ENCODE assay signal across 14 cellular contexts in the genomic region with DNA sequence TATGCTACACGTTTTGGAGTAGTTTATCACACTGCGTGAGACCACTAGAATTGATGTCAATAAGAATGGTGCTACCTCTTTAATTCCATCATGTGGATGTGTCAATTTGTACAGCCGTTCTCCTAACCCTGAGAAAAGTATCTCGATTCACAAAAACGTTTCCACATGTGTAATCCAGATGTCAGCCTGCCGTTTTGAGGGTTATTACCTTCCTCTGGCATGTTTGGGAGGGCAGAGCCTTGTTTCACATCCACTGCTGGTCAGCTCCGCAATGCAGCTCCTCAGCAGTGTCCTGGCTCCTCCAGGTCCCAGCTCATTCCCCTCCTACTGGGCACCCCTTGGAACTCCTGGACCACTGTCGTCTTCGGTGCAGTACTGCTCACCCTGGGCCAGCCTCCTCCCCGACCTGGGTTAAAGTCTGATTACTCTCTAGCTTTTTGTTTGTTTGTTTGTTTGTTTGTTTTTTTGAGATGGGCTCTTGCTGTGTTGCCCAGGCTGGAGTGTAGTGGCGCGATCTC. TPM values are rescaled to one million over a fixed set of nuclear protein-coding genes. Genes with fewer than 3 reads are reported as not detected.
A peak's percentile ranks its signal among the peaks of the same experiment; 100 is the strongest.
DNase-seq lines count a peak whose midpoint lies in the region; ATAC-seq and TF ChIP-seq lines count a peak whose summit lies in the region.
"Had no signal": no experiment of that assay in that cellular context is flagged by ENCODE, and none has a peak within 500 bp of the region (broad histone marks: within the 10 kb centered on the region; RNA-seq: fewer than 3 reads in every experiment).

No MANE protein-coding gene starts in this region.

- H3K9me3 ChIP-seq in GM23248 (ENCODE audit: low read depth) (no peaks in the 10 kb centered on the region), Karpas-422 (ENCODE audit: low read length) (peaks cover 6% of the 10 kb centered on the region), esophagus muscularis mucosa (peaks cover 0 to 7% (median 0%) of the 10 kb centered on the region in 4 donors), lower lobe of right lung (no peaks in the 10 kb centered on the region)
- H3K9me3 ChIP-seq: A549, Caco-2 had no signal

- H3K4me2 ChIP-seq in GM23248 (ENCODE audit: unreplicated experiment) (no peak overlapping the region), Karpas-422 (ENCODE audit: low read depth, low read length, poor library complexity, severe bottlenecking) (no peak overlapping the region)
- H3K4me2 ChIP-seq: A549, BLaER1, KMS-11 had no signal

- TF ChIP-seq EP300 in esophagus muscularis mucosa (IDR thresholded peaks at IDR 0.05): no peak

- no peaks in the 10 kb centered on the region for H3K4me1 Mint-ChIP-seq in progenitor cell of endocrine pancreas (ENCODE audit: low read depth)
- H3K4me1 Mint-ChIP-seq: CD8-positive, alpha-beta memory T cell had no signal

- H3K9me2 ChIP-seq in GM23248 (ENCODE audit: insufficient read depth): no peaks in the 10 kb centered on the region
- H3K9me2 ChIP-seq in Karpas-422 (replicated peaks; ENCODE audit: insufficient read depth, low read length): no peaks in the 10 kb centered on the region

- intact Hi-C loops in esophagus muscularis mucosa (cut with DNase I) (no loop called here), dorsolateral prefrontal cortex (cut with DNase I) (no loop called here), lower lobe of right lung (cut with DNase I) (no loop called here)

- TF ChIP-seq CTCF in esophagus muscularis mucosa (IDR thresholded peaks at IDR 0.05): no peak
- TF ChIP-seq CTCF in progenitor cell of endocrine pancreas (IDR thresholded peaks at IDR 0.05; ENCODE audit: unreplicated experiment): no peak
- TF ChIP-seq CTCF in dorsolateral prefrontal cortex (IDR thresholded peaks at IDR 0.05 in 54 of 56, conservative IDR thresholded peaks at IDR 0.05 in 2 of 56; ENCODE audit: low read depth in 1 of 56, partially characterized antibody in 56 of 56): no peak
- no peak for TF ChIP-seq CTCF in lower lobe of right lung (IDR thresholded peaks at IDR 0.05)

- no peaks in the 10 kb centered on the region for H3F3A ChIP-seq in GM23248 (ENCODE audit: insufficient read depth)

- DNase-seq in GM23248: peak; percentile 2
- DNase-seq in Karpas-422: peak; percentile 24
- peak; percentile 31 for DNase-seq in esophagus muscularis mucosa (ENCODE audit: extremely low spot score)
- no peak for DNase-seq in progenitor cell of endocrine pancreas (ENCODE audit: low spot score, unreplicated experiment)
- DNase-seq in OCI-M1 (lab: John Stamatoyannopoulos, UW): no peak
- no peak for DNase-seq in AG08395 (ENCODE audit: low spot score)
- no peak for DNase-seq in dorsolateral prefrontal cortex
- DNase-seq in lower lobe of right lung: no peak
- DNase-seq: AML-193; Caco-2; CD8-positive, alpha-beta memory T cell had no signal

- 24 to 28% methylated on average over 12 of the region's 12 CpGs for WGBS in GM23248 (ENCODE audit: low coverage in 1 of 2, low lambda C conversion rate in 2 of 2, missing lambda C conversion rate in 2 of 2), 2 experiments
- 70% methylated on average over 11 of the region's 12 CpGs for WGBS in esophagus muscularis mucosa

- no peaks in the 10 kb centered on the region for H3K4me1 ChIP-seq in GM23248 (ENCODE audit: insufficient read depth)
- H3K4me1 ChIP-seq in Karpas-422 (ENCODE audit: low read length): no peaks in the 10 kb centered on the region
- no peaks in the 10 kb centered on the region for H3K4me1 ChIP-seq in esophagus muscularis mucosa
- H3K4me1 ChIP-seq in lower lobe of right lung: no peaks in the 10 kb centered on the region
- H3K4me1 ChIP-seq: A549, BLaER1, Caco-2 had no signal

- no peak overlapping the region for H3K4me3 ChIP-seq in GM23248
- H3K4me3 ChIP-seq in Karpas-422 (ENCODE audit: low read length): no peak overlapping the region
- H3K4me3 ChIP-seq in esophagus muscularis mucosa: no peak overlapping the region
- H3K4me3 ChIP-seq in dorsolateral prefrontal cortex: no peak overlapping the region
- no peak overlapping the region for H3K4me3 ChIP-seq in lower lobe of right lung
- H3K4me3 ChIP-seq: A549, BLaER1 had no signal

- ATAC-seq in lower lobe of right lung: no peak

- in situ Hi-C loops in GM23248 (cut with MboI): no loop called here

- no peaks in the 10 kb centered on the region for H3K79me2 ChIP-seq in GM23248 (ENCODE audit: insufficient read depth)
- H3K79me2 ChIP-seq in Karpas-422 (ENCODE audit: low read length): no peaks in the 10 kb centered on the region

- no peak for TF ChIP-seq POLR2A in esophagus muscularis mucosa (IDR thresholded peaks at IDR 0.05; ENCODE audit: low read depth)

- no peaks in the 10 kb centered on the region for H3K27me3 Mint-ChIP-seq in progenitor cell of endocrine pancreas

- H3K27ac Mint-ChIP-seq in progenitor cell of endocrine pancreas: peak overlapping the region; percentile 13
- H3K27ac Mint-ChIP-seq: CD8-positive, alpha-beta memory T cell had no signal

- no peak overlapping the region for H3K4me3 Mint-ChIP-seq in progenitor cell of endocrine pancreas (ENCODE audit: low read depth)
- H3K4me3 Mint-ChIP-seq: CD8-positive, alpha-beta memory T cell had no signal

- peaks cover 5% of the 10 kb centered on the region for H3K36me3 Mint-ChIP-seq in progenitor cell of endocrine pancreas (ENCODE audit: insufficient read depth)
- H3K36me3 Mint-ChIP-seq: CD8-positive, alpha-beta memory T cell had no signal

- H3K9ac ChIP-seq in GM23248 (no peak overlapping the region), Karpas-422 (ENCODE audit: low read length) (no peak overlapping the region)
- H3K9ac ChIP-seq: BLaER1, KMS-11 had no signal

- H2AFZ ChIP-seq in GM23248: no peak overlapping the region
- no peak overlapping the region for H2AFZ ChIP-seq in Karpas-422 (ENCODE audit: low read length)

- H3K9me3 Mint-ChIP-seq in progenitor cell of endocrine pancreas (ENCODE audit: low read depth): peaks cover 5% of the 10 kb centered on the region

- H3K27ac ChIP-seq in GM23248 (no peak overlapping the region), Karpas-422 (ENCODE audit: low read length) (no peak overlapping the region), esophagus muscularis mucosa (replicated peaks in 1 of 4) (no peak overlapping the region), dorsolateral prefrontal cortex (no peak overlapping the region), lower lobe of right lung (no peak overlapping the region)
- H3K27ac ChIP-seq: A549, BLaER1, KMS-11 had no signal

- H3K27me3 ChIP-seq in GM23248 (replicated peaks; ENCODE audit: insufficient read depth): no peaks in the 10 kb centered on the region; the same call in 1 of the 2 replicates
- peaks cover 3% of the 10 kb centered on the region; the same call in 1 of the 2 replicates for H3K27me3 ChIP-seq in Karpas-422 (ENCODE audit: low read length)
- H3K27me3 ChIP-seq in esophagus muscularis mucosa: no peaks in the 10 kb centered on the region
- H3K27me3 ChIP-seq in dorsolateral prefrontal cortex: no peaks in the 10 kb centered on the region
- no peaks in the 10 kb centered on the region for H3K27me3 ChIP-seq in lower lobe of right lung (ENCODE audit: low read depth)
- H3K27me3 ChIP-seq: BLaER1 had no signal

- H3K36me3 ChIP-seq in GM23248 (ENCODE audit: low read depth): no peaks in the 10 kb centered on the region
- no peaks in the 10 kb centered on the region for H3K36me3 ChIP-seq in Karpas-422 (ENCODE audit: insufficient read depth, low read length)
- H3K36me3 ChIP-seq in esophagus muscularis mucosa: no peaks in the 10 kb centered on the region
- H3K36me3 ChIP-seq in lower lobe of right lung: no peaks in the 10 kb centered on the region

- H4K20me1 ChIP-seq in GM23248 (ENCODE audit: insufficient read depth) (no peaks in the 10 kb centered on the region), Karpas-422 (ENCODE audit: insufficient read depth, low read depth, low read length) (no peaks in the 10 kb centered on the region)
- H4K20me1 ChIP-seq: BLaER1 had no signal

RNA-seq across cellular contexts. Expression of a gene that starts 34.6 kb away (rescaled TPM):
- total RNA-seq in GM23248 (2014; rRNA removed; shearing (Covaris generic)): 25.2 and 30.4 TPM in 2 replicates
- 29.7 and 31.4 TPM in 2 replicates for polyA plus RNA-seq in GM23248 (2016; fragmentation: Nextera tagmentation; extraction: Ambion mirVana)
- 40.4 and 67.6 TPM in 2 replicates for total RNA-seq in Karpas-422 (2014; rRNA removed; shearing (Covaris generic); ENCODE audit: low replicate concordance)
- 10 to 100 TPM; 16.7 to 31.0 (median 24.6) TPM for total RNA-seq in esophagus muscularis mucosa
- total RNA-seq in progenitor cell of endocrine pancreas: 55.1 and 58.4 TPM in 2 replicates
- 10 to 100 TPM; 44.7 to 78.3 (median 57.9) TPM for total RNA-seq in dorsolateral prefrontal cortex
- 31.2 TPM for total RNA-seq in lower lobe of right lung

RNA-seq across cellular contexts. Expression of a gene that starts 39.8 kb away (rescaled TPM):
- 12.8 and 29.5 TPM in 2 replicates for total RNA-seq in GM23248 (2014; rRNA removed; shearing (Covaris generic))
- polyA plus RNA-seq in GM23248 (2016; fragmentation: Nextera tagmentation; extraction: Ambion mirVana): 34.5 and 36.3 TPM in 2 replicates
- total RNA-seq in Karpas-422 (2014; rRNA removed; shearing (Covaris generic); ENCODE audit: low replicate concordance): 67.2 and 87.8 TPM in 2 replicates
- total RNA-seq in esophagus muscularis mucosa (10 to 100 TPM; 28.2 to 33.8 (median 30.0) TPM), progenitor cell of endocrine pancreas (21.9 and 23.3 TPM in 2 replicates), dorsolateral prefrontal cortex (10 to 100 TPM; 26.1 to 44.6 (median 33.3) TPM), lower lobe of right lung (18.5 TPM)

Comparison
In these comparisons a context has a peak if more than half of its experiments do, and no peak if none do; other contexts are left out.
1. DNase-seq: peak in GM23248 (single experiment), Karpas-422 (single experiment) and esophagus muscularis mucosa (single experiment); none in progenitor cell of endocrine pancreas (single experiment), OCI-M1 (single experiment), AG08395 (single experiment), dorsolateral prefrontal cortex (0 of 10) and lower lobe of right lung (single experiment).